Comparison of ENCODE assay signal across 19 cellular contexts in the genomic region with DNA sequence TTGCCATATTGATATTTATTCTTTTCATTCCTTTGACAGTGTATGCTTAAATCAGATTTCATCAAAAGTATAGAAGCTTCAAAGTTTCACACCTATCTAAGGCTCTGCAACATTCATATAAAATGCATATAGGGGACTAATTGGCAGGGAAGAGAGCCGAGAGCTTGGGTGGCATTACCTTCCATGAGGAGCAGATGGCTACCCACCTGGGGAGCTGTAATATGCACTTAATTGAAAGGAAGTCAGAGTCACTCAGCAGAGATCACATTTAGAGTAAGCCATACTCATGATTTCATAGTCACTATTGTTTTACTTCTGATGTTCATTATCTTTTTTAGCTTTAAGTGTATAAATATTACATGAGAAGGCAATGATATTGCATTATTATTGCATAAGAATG.
"Had no signal": no experiment of that assay in that cellular context is flagged by ENCODE, and none has a peak within 500 bp of the region (broad histone marks: within the 10 kb centered on the region; RNA-seq: fewer than 3 reads in every experiment).

No MANE protein-coding gene starts in this region.

- H3K27me3 ChIP-seq: brain microvascular endothelial cell, gastrocnemius medialis, heart left ventricle, transverse colon, vagina had no signal

- H3K36me3 ChIP-seq: brain microvascular endothelial cell, gastrocnemius medialis, heart left ventricle, lower lobe of right lung, prostate gland, transverse colon, vagina had no signal

- H3K4me3 ChIP-seq: gastrocnemius medialis, heart left ventricle, lower lobe of right lung, prostate gland, transverse colon, vagina had no signal

- ATAC-seq: heart left ventricle, left cardiac atrium, lower lobe of right lung had no signal

- DNase-seq: activated CD4-positive, alpha-beta T cell treated with anti-CD3 and anti-CD28 coated beads for 1 hour; activated CD4-positive, alpha-beta T cell treated with anti-CD3 and anti-CD28 coated beads, Interleukin-2, amount 50 U/mL, for 4 hours; activated naive CD4-positive, alpha-beta T cell; activated naive CD8-positive, alpha-beta T cell treated with anti-CD3 and anti-CD28 coated beads, Interleukin-2, amount 10 ng/mL, durations not matched to agents 7 days and 5 days; activated T-cell treated with anti-CD3 and anti-CD28 coated beads for 4 hours; brain microvascular endothelial cell; dermis blood vessel endothelial cell; erythroblast; heart left ventricle; left cardiac atrium; lower lobe of right lung; nephron progenitor cell; small intestine; stimulated activated CD4-positive, alpha-beta T cell treated with anti-CD3 and anti-CD28 coated beads, Interleukin-4, amount 100 ng/mL, for 24 hours; stimulated activated naive CD4-positive, alpha-beta T cell treated with Interleukin-2 at 50 U/mL for 16 hours; transverse colon had no signal

- H3K27ac ChIP-seq: brain microvascular endothelial cell, gastrocnemius medialis, heart left ventricle, lower lobe of right lung, prostate gland, transverse colon, vagina had no signal

- H3K9me3 ChIP-seq: gastrocnemius medialis, heart left ventricle, lower lobe of right lung, prostate gland, transverse colon, vagina had no signal
